Comparison of ENCODE assay signal across 14 cellular contexts in the genomic region with DNA sequence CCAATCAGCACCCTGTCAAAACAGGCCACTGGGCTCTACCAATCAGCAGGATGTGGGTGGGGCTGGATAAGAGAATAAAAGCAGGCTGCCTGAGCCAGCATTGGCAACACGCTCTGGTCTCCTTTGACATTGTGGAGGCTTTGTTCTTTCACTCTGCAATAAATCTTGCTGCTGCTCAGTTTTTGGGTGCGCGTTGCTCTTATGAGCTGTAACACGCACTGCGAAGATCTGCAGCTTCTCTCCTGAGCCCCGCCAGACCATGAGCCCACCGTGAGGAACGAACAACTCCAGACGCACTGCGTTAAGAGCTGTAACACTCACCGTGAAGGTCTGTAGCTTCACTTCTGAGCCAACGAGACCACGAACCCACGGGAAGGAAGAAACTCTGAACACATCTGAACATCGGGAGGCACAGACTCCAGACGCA. TPM values are rescaled to one million over a fixed set of nuclear protein-coding genes. Genes with fewer than 3 reads are reported as not detected.
DNase-seq lines count a peak whose midpoint lies in the region; ATAC-seq lines count a peak whose summit lies in the region.
"Had no signal": no experiment of that assay in that cellular context is flagged by ENCODE, and none has a peak within 500 bp of the region (broad histone marks: within the 10 kb centered on the region; RNA-seq: fewer than 3 reads in every experiment).

No MANE protein-coding gene starts in this region.

- peaks cover 4% of the 10 kb centered on the region for H3K27me3 ChIP-seq in thymus (ENCODE audit: control insufficient read depth, insufficient read depth)

- WGBS in thymus: 58% methylated on average over 16 of the region's 16 CpGs

- H3K4me1 ChIP-seq in thymus (ENCODE audit: control insufficient read depth, insufficient read depth, low read length): no peaks in the 10 kb centered on the region
- H3K4me1 ChIP-seq: lower lobe of right lung had no signal

- intact Hi-C loops in activated T-helper 2 cell treated with anti-CD3 and anti-CD28 coated beads, Interferon-gamma antibody, Interleukin-2, Interleukin-4, amounts not matched to agents 10 μg/mL and 5 μg/mL and 100 μg/mL, durations not matched to agents 14 hours and 24 hours and 36 hours (cut with micrococcal nuclease): no loop called here

- peak overlapping the region; percentile 37 to 68 for H3K27ac Mint-ChIP-seq in activated naive CD4-positive, alpha-beta T cell treated with anti-CD3 and anti-CD28 coated beads, Interleukin-2, amount 50 U/mL, for 72 hours
- H3K27ac Mint-ChIP-seq in activated T-helper 2 cell treated with anti-CD3 and anti-CD28 coated beads, Interferon-gamma antibody, Interleukin-2, Interleukin-4, amounts not matched to agents 10 μg/mL and 5 μg/mL and 100 μg/mL, durations not matched to agents 14 hours and 24 hours and 36 hours: no peak overlapping the region
- H3K27ac Mint-ChIP-seq: T-helper 1 cell treated with Interleukin-12 subunit alpha and Interleukin-12 subunit beta and Interleukin-4 antibody, amounts not matched to agents 30 μg/mL and 1 μg/mL, for 36 hours had no signal

- peaks cover 0 to 6% of the 10 kb centered on the region in 2 donors for H3K36me3 Mint-ChIP-seq in activated naive CD4-positive, alpha-beta T cell treated with anti-CD3 and anti-CD28 coated beads, Interleukin-2, amount 50 U/mL, for 72 hours
- H3K36me3 Mint-ChIP-seq in activated T-helper 2 cell treated with anti-CD3 and anti-CD28 coated beads, Interferon-gamma antibody, Interleukin-2, Interleukin-4, amounts not matched to agents 10 μg/mL and 5 μg/mL and 100 μg/mL, durations not matched to agents 14 hours and 24 hours and 36 hours (ENCODE audit: low read depth): no peaks in the 10 kb centered on the region

- peak overlapping the region; percentile 18 for H3K27ac ChIP-seq in thymus (ENCODE audit: low read depth)
- H3K27ac ChIP-seq: C4-2B, KMS-11, lower lobe of right lung had no signal

- peaks cover 10% of the 10 kb centered on the region for H3K27me3 Mint-ChIP-seq in activated T-helper 2 cell treated with anti-CD3 and anti-CD28 coated beads, Interferon-gamma antibody, Interleukin-2, Interleukin-4, amounts not matched to agents 10 μg/mL and 5 μg/mL and 100 μg/mL, durations not matched to agents 14 hours and 24 hours and 36 hours (ENCODE audit: low read depth)

- no peaks in the 10 kb centered on the region for H3K36me3 ChIP-seq in thymus (ENCODE audit: control insufficient read depth, insufficient read depth)
- H3K36me3 ChIP-seq: lower lobe of right lung had no signal

- peaks cover 7% of the 10 kb centered on the region for H3K4me1 Mint-ChIP-seq in activated T-helper 2 cell treated with anti-CD3 and anti-CD28 coated beads, Interferon-gamma antibody, Interleukin-2, Interleukin-4, amounts not matched to agents 10 μg/mL and 5 μg/mL and 100 μg/mL, durations not matched to agents 14 hours and 24 hours and 36 hours (ENCODE audit: low read depth)

- peak in 1 of 2 donors; percentile 72 for ATAC-seq in activated naive CD4-positive, alpha-beta T cell treated with anti-CD3 and anti-CD28 coated beads, Interleukin-2, amount 50 U/mL, for 72 hours
- ATAC-seq: esophagus mucosa, lower lobe of right lung had no signal

- no peak overlapping the region for H3K4me3 ChIP-seq in thymus (ENCODE audit: low read length)
- H3K4me3 ChIP-seq: lower lobe of right lung had no signal

- no peaks in the 10 kb centered on the region for H3K9me3 ChIP-seq in thymus (ENCODE audit: control insufficient read depth)
- H3K9me3 ChIP-seq: lower lobe of right lung had no signal

- peak; percentile 40 for DNase-seq in stimulated activated CD4-positive, alpha-beta T cell treated with anti-CD3 and anti-CD28 coated beads, Interleukin-1b, Interleukin-23, amount 100 ng/mL, for 48 hours
- DNase-seq in stimulated activated CD4-positive, alpha-beta T cell treated with anti-CD3 and anti-CD28 coated beads, Interleukin-12 subunit alpha, Interleukin-12 subunit beta, amount 100 ng/mL, for 4 hours: no peak
- DNase-seq in activated naive CD4-positive, alpha-beta T cell treated with anti-CD3 and anti-CD28 coated beads, Interleukin-2, amount 50 U/mL, for 72 hours (ENCODE audit: low spot score in 2 of 2): peak in 1 of 2 donors; percentile 43
- no peak for DNase-seq in activated T-helper 2 cell treated with anti-CD3 and anti-CD28 coated beads, Interferon-gamma antibody, Interleukin-2, Interleukin-4, amounts not matched to agents 10 μg/mL and 5 μg/mL and 100 μg/mL, durations not matched to agents 14 hours and 24 hours and 36 hours (ENCODE audit: low spot score)
- no peak for DNase-seq in NCI-H2227 treated with DMSO at 0.1 percent for 48 hours (lab: John Stamatoyannopoulos, UW)
- DNase-seq: cerebellar nuclear complex, lower lobe of right lung, NCI-H2171 treated with DMSO at 0.1 percent for 48 hours had no signal

- no peak overlapping the region for H3K4me3 Mint-ChIP-seq in activated T-helper 2 cell treated with anti-CD3 and anti-CD28 coated beads, Interferon-gamma antibody, Interleukin-2, Interleukin-4, amounts not matched to agents 10 μg/mL and 5 μg/mL and 100 μg/mL, durations not matched to agents 14 hours and 24 hours and 36 hours (ENCODE audit: low read depth)
- H3K4me3 Mint-ChIP-seq: T-helper 1 cell treated with Interleukin-12 subunit alpha and Interleukin-12 subunit beta and Interleukin-4 antibody, amounts not matched to agents 30 μg/mL and 1 μg/mL, for 36 hours had no signal

- H3K9me3 Mint-ChIP-seq in activated naive CD4-positive, alpha-beta T cell treated with anti-CD3 and anti-CD28 coated beads, Interleukin-2, amount 50 U/mL, for 72 hours: no peaks in the 10 kb centered on the region
- H3K9me3 Mint-ChIP-seq in activated T-helper 2 cell treated with anti-CD3 and anti-CD28 coated beads, Interferon-gamma antibody, Interleukin-2, Interleukin-4, amounts not matched to agents 10 μg/mL and 5 μg/mL and 100 μg/mL, durations not matched to agents 14 hours and 24 hours and 36 hours: no peaks in the 10 kb centered on the region
- H3K9me3 Mint-ChIP-seq: T-helper 1 cell treated with Interleukin-12 subunit alpha and Interleukin-12 subunit beta and Interleukin-4 antibody, amounts not matched to agents 30 μg/mL and 1 μg/mL, for 36 hours had no signal

RNA-seq across cellular contexts. Expression of gene PIANP, which starts 8.4 kb away (rescaled TPM):
- 1 to 10 TPM in 1 of 2 donors, not detected in 1; 1.3 TPM for total RNA-seq in activated naive CD4-positive, alpha-beta T cell treated with anti-CD3 and anti-CD28 coated beads, Interleukin-2, amount 50 U/mL, for 72 hours
- 0.23 TPM for polyA plus RNA-seq in thymus
- total RNA-seq in activated T-helper 2 cell treated with anti-CD3 and anti-CD28 coated beads, Interferon-gamma antibody, Interleukin-2, Interleukin-4, amounts not matched to agents 10 μg/mL and 5 μg/mL and 100 μg/mL, durations not matched to agents 14 hours and 24 hours and 36 hours: 0.18 TPM in 1 of 2 replicates, not detected in the other
- total RNA-seq: esophagus mucosa, omental fat pad had no signal

RNA-seq across cellular contexts. Expression of gene COPS7A, which starts 14.9 kb away (rescaled TPM):
- total RNA-seq in activated naive CD4-positive, alpha-beta T cell treated with anti-CD3 and anti-CD28 coated beads, Interleukin-2, amount 50 U/mL, for 72 hours: 10 to 100 TPM; 34.2 to 42.9 TPM
- polyA plus RNA-seq in thymus: 39.8 TPM
- total RNA-seq in activated T-helper 2 cell treated with anti-CD3 and anti-CD28 coated beads, Interferon-gamma antibody, Interleukin-2, Interleukin-4, amounts not matched to agents 10 μg/mL and 5 μg/mL and 100 μg/mL, durations not matched to agents 14 hours and 24 hours and 36 hours: 33.0 and 35.6 TPM in 2 replicates

RNA-seq across cellular contexts. Expression of gene ZNF384, which starts 19.8 kb away (rescaled TPM):
- total RNA-seq in activated naive CD4-positive, alpha-beta T cell treated with anti-CD3 and anti-CD28 coated beads, Interleukin-2, amount 50 U/mL, for 72 hours: 10 to 100 TPM; 77.1 to 92.6 TPM
- polyA plus RNA-seq in thymus: 39.3 TPM
- 73.7 and 75.4 TPM in 2 replicates for total RNA-seq in activated T-helper 2 cell treated with anti-CD3 and anti-CD28 coated beads, Interferon-gamma antibody, Interleukin-2, Interleukin-4, amounts not matched to agents 10 μg/mL and 5 μg/mL and 100 μg/mL, durations not matched to agents 14 hours and 24 hours and 36 hours

RNA-seq across cellular contexts. Expression of gene MLF2, which starts 44.0 kb away (rescaled TPM):
- 100 to 1,000 TPM; 149 to 275 TPM for total RNA-seq in activated naive CD4-positive, alpha-beta T cell treated with anti-CD3 and anti-CD28 coated beads, Interleukin-2, amount 50 U/mL, for 72 hours
- polyA plus RNA-seq in thymus: 131 TPM
- 162 and 172 TPM in 2 replicates for total RNA-seq in activated T-helper 2 cell treated with anti-CD3 and anti-CD28 coated beads, Interferon-gamma antibody, Interleukin-2, Interleukin-4, amounts not matched to agents 10 μg/mL and 5 μg/mL and 100 μg/mL, durations not matched to agents 14 hours and 24 hours and 36 hours

RNA-seq across cellular contexts. Expression of gene ING4, which starts 46.1 kb away (rescaled TPM):
- total RNA-seq in activated naive CD4-positive, alpha-beta T cell treated with anti-CD3 and anti-CD28 coated beads, Interleukin-2, amount 50 U/mL, for 72 hours: 10 to 100 TPM; 18.1 to 24.3 TPM
- 70.0 TPM for polyA plus RNA-seq in thymus
- 18.5 and 19.1 TPM in 2 replicates for total RNA-seq in activated T-helper 2 cell treated with anti-CD3 and anti-CD28 coated beads, Interferon-gamma antibody, Interleukin-2, Interleukin-4, amounts not matched to agents 10 μg/mL and 5 μg/mL and 100 μg/mL, durations not matched to agents 14 hours and 24 hours and 36 hours
